29 cellular contexts compared by ENCODE assay signal in the genomic region with DNA sequence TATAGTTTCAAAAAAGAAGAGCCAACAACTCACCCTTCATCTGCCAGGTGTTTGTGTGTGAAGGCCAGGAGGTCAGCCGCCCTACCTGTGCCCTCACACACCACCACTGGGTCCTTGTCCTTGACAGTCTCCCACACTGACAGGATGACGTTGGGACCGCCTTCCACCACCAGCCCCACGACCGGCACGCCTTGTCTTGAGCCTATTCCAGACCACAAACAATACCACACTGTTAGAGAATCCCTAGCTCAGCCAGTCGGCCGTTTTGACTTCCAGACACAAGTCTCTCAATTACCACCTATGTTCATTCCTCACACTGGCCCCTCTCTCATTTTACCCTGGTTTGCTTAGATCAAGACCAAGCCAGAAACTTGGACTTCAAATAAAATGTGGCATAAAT.
DNase-seq lines count a peak whose midpoint lies in the region; ATAC-seq and TF ChIP-seq lines count a peak whose summit lies in the region.
"Had no signal": no experiment of that assay in that cellular context is flagged by ENCODE, and none has a peak within 500 bp of the region (broad histone marks: within the 10 kb centered on the region; RNA-seq: fewer than 3 reads in every experiment).

No MANE protein-coding gene starts in this region.

- H2BK5ac ChIP-seq in trophoblast cell (ENCODE audit: low read depth, low read length, poor library complexity): no peak overlapping the region

- H2BK120ac ChIP-seq in trophoblast cell (ENCODE audit: insufficient read depth, low read length, poor library complexity): no peak overlapping the region

- no peak overlapping the region for H3K18ac ChIP-seq in trophoblast cell (ENCODE audit: low read length)

- WGBS in trophoblast cell (ENCODE audit: extremely low coverage, insufficient coverage, insufficient read length): no CpG with 5 or more reads among the region's 8 CpGs
- WGBS in gastroesophageal sphincter (ENCODE audit: low coverage in 1 of 2), 2 donors: 59 to 68% methylated on average over 6 to 8 of the region's 8 CpGs

- no peaks in the 10 kb centered on the region for H3K4me1 ChIP-seq in trophoblast cell (ENCODE audit: control insufficient read depth in 1 of 2, insufficient read depth in 2 of 2, low read length in 2 of 2)
- H3K4me1 ChIP-seq in gastroesophageal sphincter: no peaks in the 10 kb centered on the region
- H3K4me1 ChIP-seq: right atrium auricular region had no signal

- no peak overlapping the region for H3K4ac ChIP-seq in trophoblast cell (ENCODE audit: low read depth, low read length)

- no peak overlapping the region for H2AK5ac ChIP-seq in trophoblast cell (ENCODE audit: low read length)

- H3K27ac Mint-ChIP-seq in T-helper 17 cell: no peak overlapping the region
- no peak overlapping the region for H3K27ac Mint-ChIP-seq in HFFc6
- H3K27ac Mint-ChIP-seq: activated CD8-positive, alpha-beta T cell treated with anti-CD3 and anti-CD28 coated beads for 36 hours; activated naive CD4-positive, alpha-beta T cell treated with anti-CD3 and anti-CD28 coated beads for 36 hours; activated T-helper 1 cell treated with anti-CD3 and anti-CD28 coated beads, Interleukin-12 subunit alpha, Interleukin-12 subunit beta, Interleukin-2, Interleukin-4 antibody, amounts not matched to agents 30 ng/mL and 10 ng/mL and 1 ng/mL, durations not matched to agents 14 hours and 24 hours and 36 hours; brain; CD8-positive, alpha-beta T cell; natural killer cell had no signal

- no peak overlapping the region for H4K12ac ChIP-seq in trophoblast cell (ENCODE audit: low read depth, low read length)

- H3K36me3 ChIP-seq in trophoblast cell (ENCODE audit: control insufficient read depth in 1 of 2, insufficient read depth in 2 of 2, low read length in 2 of 2) (no peaks in the 10 kb centered on the region), gastroesophageal sphincter (no peaks in the 10 kb centered on the region)
- H3K36me3 ChIP-seq: gastrocnemius medialis, left ventricle myocardium inferior, right atrium auricular region had no signal

- H4K91ac ChIP-seq in trophoblast cell (ENCODE audit: low read depth, low read length): no peak overlapping the region

- no peaks in the 10 kb centered on the region for H3K9me3 Mint-ChIP-seq in HFFc6
- H3K9me3 Mint-ChIP-seq: activated CD8-positive, alpha-beta T cell treated with anti-CD3 and anti-CD28 coated beads for 36 hours; activated naive CD4-positive, alpha-beta T cell treated with anti-CD3 and anti-CD28 coated beads for 36 hours; activated T-helper 1 cell treated with anti-CD3 and anti-CD28 coated beads, Interleukin-12 subunit alpha, Interleukin-12 subunit beta, Interleukin-2, Interleukin-4 antibody, amounts not matched to agents 30 ng/mL and 10 ng/mL and 1 ng/mL, durations not matched to agents 14 hours and 24 hours and 36 hours; brain; CD8-positive, alpha-beta T cell; natural killer cell had no signal

- TF ChIP-seq CTCF in HFFc6 (IDR thresholded peaks at IDR 0.05) (no peak), gastroesophageal sphincter (IDR thresholded peaks at IDR 0.05) (no peak)

- H3K9ac ChIP-seq in trophoblast cell (ENCODE audit: low read length): no peak overlapping the region
- H3K9ac ChIP-seq: KMS-11 had no signal

- peak in 12 of 14 donors; percentile 13 to 68 (median 48) for DNase-seq in C1 segment of cervical spinal cord (lab: John Stamatoyannopoulos, UW)
- DNase-seq in inferior parietal cortex (ENCODE audit: extremely low spot score): peak; percentile 61
- DNase-seq in trophoblast cell: no peak
- no peak for DNase-seq in T-helper 17 cell
- DNase-seq in HFFc6: no peak
- DNase-seq: activated CD4-positive, alpha-beta T cell treated with anti-CD3 and anti-CD28 coated beads for 1 hour; activated CD8-positive, alpha-beta memory T cell treated with anti-CD3 and anti-CD28 coated beads, Interleukin-2, amount 50 U/mL, for 48 hours; activated CD8-positive, alpha-beta T cell treated with anti-CD3 and anti-CD28 coated beads for 36 hours; activated naive CD4-positive, alpha-beta T cell treated with anti-CD3 and anti-CD28 coated beads for 36 hours; CD8-positive, alpha-beta T cell; gastrocnemius medialis; left ventricle myocardium inferior; natural killer cell; NCI-H1417; NCI-H2081; NCI-H2227 treated with DMSO at 0.1 percent for 48 hours; NCI-H526; NK-92 treated with Interleukin-12 subunit alpha and Interleukin-12 subunit beta, amount 100 ng/mL, for 24 hours; PC-3; stimulated activated CD4-positive, alpha-beta T cell treated with anti-CD3 and anti-CD28 coated beads, Interleukin-1b, Interleukin-23, amount 100 ng/mL, for 48 hours; stimulated activated naive CD4-positive, alpha-beta T cell treated with Interleukin-2 at 50 U/mL for 16 hours; T-helper 2 cell had no signal

- no peak overlapping the region for H3K23ac ChIP-seq in trophoblast cell (ENCODE audit: low read length)

- H3K14ac ChIP-seq in trophoblast cell (ENCODE audit: low read length): no peak overlapping the region

- H3K4me3 ChIP-seq in trophoblast cell (ENCODE audit: low read depth, low read length) (peak overlapping the region; percentile 57), gastroesophageal sphincter (no peak overlapping the region)
- H3K4me3 ChIP-seq: gastrocnemius medialis, left ventricle myocardium inferior, right atrium auricular region had no signal

- no peaks in the 10 kb centered on the region for H3K27me3 ChIP-seq in trophoblast cell (ENCODE audit: insufficient read depth, low read length)
- H3K27me3 ChIP-seq in gastroesophageal sphincter: no peaks in the 10 kb centered on the region
- H3K27me3 ChIP-seq: gastrocnemius medialis, right atrium auricular region had no signal

- no peak overlapping the region for H2AFZ ChIP-seq in trophoblast cell (ENCODE audit: insufficient read depth, low read length, poor library complexity)

- TF ChIP-seq EP300 in gastroesophageal sphincter (IDR thresholded peaks at IDR 0.05): no peak

- no peak overlapping the region for H3K4me3 Mint-ChIP-seq in T-helper 17 cell
- no peak overlapping the region for H3K4me3 Mint-ChIP-seq in HFFc6
- H3K4me3 Mint-ChIP-seq: activated CD8-positive, alpha-beta T cell treated with anti-CD3 and anti-CD28 coated beads for 36 hours; activated naive CD4-positive, alpha-beta T cell treated with anti-CD3 and anti-CD28 coated beads for 36 hours; activated T-helper 1 cell treated with anti-CD3 and anti-CD28 coated beads, Interleukin-12 subunit alpha, Interleukin-12 subunit beta, Interleukin-2, Interleukin-4 antibody, amounts not matched to agents 30 ng/mL and 10 ng/mL and 1 ng/mL, durations not matched to agents 14 hours and 24 hours and 36 hours; brain; CD8-positive, alpha-beta T cell; natural killer cell had no signal

- no peak for ATAC-seq in T-helper 17 cell
- ATAC-seq in HG03159 (IDR thresholded peaks at IDR 0.05; ENCODE audit: unreplicated experiment): no peak
- ATAC-seq in gastroesophageal sphincter: no peak
- ATAC-seq: activated CD8-positive, alpha-beta T cell treated with anti-CD3 and anti-CD28 coated beads for 36 hours; CD8-positive, alpha-beta T cell; gastrocnemius medialis; natural killer cell; PC-3 had no signal

- no peak for TF ChIP-seq POLR2A in gastroesophageal sphincter (IDR thresholded peaks at IDR 0.05)

- H3K27ac ChIP-seq in angular gyrus (ENCODE audit: low read depth, low read length) (peak overlapping the region; percentile 57), trophoblast cell (ENCODE audit: low read depth, low read length) (no peak overlapping the region), gastroesophageal sphincter (no peak overlapping the region)
- H3K27ac ChIP-seq: gastrocnemius medialis, KMS-11, left ventricle myocardium inferior, right atrium auricular region had no signal

- H3K9me3 ChIP-seq in trophoblast cell (ENCODE audit: insufficient read depth, low read depth, low read length): no peaks in the 10 kb centered on the region
- H3K9me3 ChIP-seq in T-helper 17 cell (ENCODE audit: control insufficient read depth, low read length, poor library complexity, severe bottlenecking): no peaks in the 10 kb centered on the region
- H3K9me3 ChIP-seq in gastroesophageal sphincter: no peaks in the 10 kb centered on the region
- H3K9me3 ChIP-seq: gastrocnemius medialis, left ventricle myocardium inferior, right atrium auricular region had no signal

- no peak overlapping the region for H2BK12ac ChIP-seq in trophoblast cell (ENCODE audit: low read length)

- no peaks in the 10 kb centered on the region for H3K36me3 Mint-ChIP-seq in T-helper 17 cell (ENCODE audit: low read depth)
- no peaks in the 10 kb centered on the region for H3K36me3 Mint-ChIP-seq in HFFc6 (ENCODE audit: low read depth)
- H3K36me3 Mint-ChIP-seq: brain; CD8-positive, alpha-beta T cell; natural killer cell had no signal

- H3K27me3 Mint-ChIP-seq in T-helper 17 cell (peaks cover 32% of the 10 kb centered on the region), HFFc6 (ENCODE audit: insufficient read depth) (no peaks in the 10 kb centered on the region)
- H3K27me3 Mint-ChIP-seq: brain had no signal

- no peaks in the 10 kb centered on the region for H3K79me2 ChIP-seq in trophoblast cell (ENCODE audit: control insufficient read depth, insufficient read depth, low read length, poor library complexity)

- no peak overlapping the region for H3K4me2 ChIP-seq in trophoblast cell (ENCODE audit: low read length)
- H3K4me2 ChIP-seq: KMS-11 had no signal

- H3K4me1 Mint-ChIP-seq in T-helper 17 cell (peaks cover 2% of the 10 kb centered on the region), HFFc6 (ENCODE audit: low read depth) (no peaks in the 10 kb centered on the region)
- H3K4me1 Mint-ChIP-seq: brain, natural killer cell had no signal

- H4K8ac ChIP-seq in trophoblast cell (ENCODE audit: low read depth, low read length): no peak overlapping the region

- no peaks in the 10 kb centered on the region for H3K79me1 ChIP-seq in trophoblast cell (ENCODE audit: low read length)

Comparison
In these comparisons a context has a peak if more than half of its experiments do, and no peak if none do; other contexts are left out.
1. DNase-seq: peak in C1 segment of cervical spinal cord (12 of 14) and inferior parietal cortex (single experiment); none in trophoblast cell (0 of 2), T-helper 17 cell (0 of 3) and HFFc6 (single experiment).